In genomic region chr1:63731117-63732043, GRCh38 we compare ENCODE assay signal across 9 cellular contexts. TPM values are rescaled to one million over a fixed set of nuclear protein-coding genes. Genes with fewer than 3 reads are reported as not detected.
A peak's percentile ranks its signal among the peaks of the same experiment; 100 is the strongest.
DNase-seq lines count a peak whose midpoint lies in the region; FAIRE-seq and TF ChIP-seq lines count a peak whose summit lies in the region.
"Had no signal": no experiment of that assay in that cellular context is flagged by ENCODE, and none has a peak within 500 bp of the region (broad histone marks: within the 10 kb centered on the region; RNA-seq: fewer than 3 reads in every experiment).

No MANE protein-coding gene starts in this region.

- H3K4me3 ChIP-seq in brain microvascular endothelial cell (ENCODE audit: low read depth, low read length) (no peak overlapping the region), transverse colon (no peak overlapping the region)
- H3K4me3 ChIP-seq: skin epidermis had no signal

- TF ChIP-seq POLR2A in transverse colon (IDR thresholded peaks at IDR 0.05) (no peak), GM12892 (IDR thresholded peaks at IDR 0.05; ENCODE audit: low read depth, low read length) (no peak)

- in situ Hi-C loops in brain microvascular endothelial cell (cut with HindIII; ENCODE audit: low pct_ligation_motif_present, low sequenced_read_pairs): no loop called here
- in situ Hi-C loops in transverse colon (cut with MboI; ENCODE audit: low pct_ligation_motif_present in 1 of 4, low pct_unique_long_range_greater_than_20kb in 1 of 4, low sequenced_read_pairs in 3 of 4): no loop called here

- no peak for TF ChIP-seq CTCF in brain microvascular endothelial cell (IDR thresholded peaks at IDR 0.05; ENCODE audit: low read depth, low read length, missing control alignments)
- no peak for TF ChIP-seq CTCF in transverse colon (IDR thresholded peaks at IDR 0.05)

- no peak for FAIRE-seq in GM12892 (lab: Jason Lieb, UNC)

- H3K36me3 ChIP-seq in brain microvascular endothelial cell (replicated peaks) (no peaks in the 10 kb centered on the region), transverse colon (no peaks in the 10 kb centered on the region)

- no peaks in the 10 kb centered on the region for H3K9me3 ChIP-seq in transverse colon

- H3K27ac ChIP-seq in brain microvascular endothelial cell: peak overlapping the region; percentile 54
- H3K27ac ChIP-seq in transverse colon: peak overlapping the region in 2 of 4 donors; percentile 0 to 15

- H3K27me3 ChIP-seq in brain microvascular endothelial cell (replicated peaks) (no peaks in the 10 kb centered on the region), transverse colon (no peaks in the 10 kb centered on the region)

- WGBS in transverse colon (ENCODE audit: low coverage in 1 of 2), 2 donors: 41 to 42% methylated on average over 4 to 9 of the region's 9 CpGs

- intact Hi-C loops in transverse colon (cut with DNase I; ENCODE audit: low total_unique reads): no loop called here

- no peak for TF ChIP-seq EP300 in transverse colon (IDR thresholded peaks at IDR 0.05; ENCODE audit: low read depth)

- H3K4me1 ChIP-seq in transverse colon: peaks cover 0 to 11% (median 7%) of the 10 kb centered on the region in 4 donors

- DNase-seq in HS-27A (ENCODE audit: low read depth): peak; percentile 97
- DNase-seq in brain microvascular endothelial cell: peak; percentile 89
- peak; percentile 98 for DNase-seq in kidney tubule cell (ENCODE audit: low spot score)
- DNase-seq in transverse colon: peak; percentile 23
- DNase-seq in activated CD8-positive, alpha-beta memory T cell treated with anti-CD3 and anti-CD28 coated beads for 24 hours: no peak
- no peak for DNase-seq in activated CD4-positive, alpha-beta T cell treated with anti-CD3 and anti-CD28 coated beads for 4 hours
- no peak for DNase-seq in SKM-1 treated with dmso at 0.1 percent for 144 hours (lab: John Stamatoyannopoulos, UW; ENCODE audit: unreplicated experiment)
- DNase-seq in GM12892 (ENCODE audit: insufficient read length): no peak

RNA-seq across cellular contexts. Expression of gene ROR1, which starts 42.4 kb away (rescaled TPM):
- 1 to 10 TPM; 3.0 to 6.7 (median 4.6) TPM for total RNA-seq in transverse colon
- polyA plus RNA-seq in GM12892 (2012; ENCODE audit: missing spikeins): not detected

Comparison
In these comparisons a context has a peak if more than half of its experiments do, and no peak if none do; other contexts are left out.
1. DNase-seq: peak in HS-27A (single experiment), brain microvascular endothelial cell (single experiment), kidney tubule cell (single experiment) and transverse colon (single experiment); none in activated CD8-positive, alpha-beta memory T cell treated with anti-CD3 and anti-CD28 coated beads for 24 hours (single experiment), activated CD4-positive, alpha-beta T cell treated with anti-CD3 and anti-CD28 coated beads for 4 hours (0 of 2), SKM-1 treated with dmso at 0.1 percent for 144 hours (single experiment) and GM12892 (single experiment).